In the genomic region with DNA sequence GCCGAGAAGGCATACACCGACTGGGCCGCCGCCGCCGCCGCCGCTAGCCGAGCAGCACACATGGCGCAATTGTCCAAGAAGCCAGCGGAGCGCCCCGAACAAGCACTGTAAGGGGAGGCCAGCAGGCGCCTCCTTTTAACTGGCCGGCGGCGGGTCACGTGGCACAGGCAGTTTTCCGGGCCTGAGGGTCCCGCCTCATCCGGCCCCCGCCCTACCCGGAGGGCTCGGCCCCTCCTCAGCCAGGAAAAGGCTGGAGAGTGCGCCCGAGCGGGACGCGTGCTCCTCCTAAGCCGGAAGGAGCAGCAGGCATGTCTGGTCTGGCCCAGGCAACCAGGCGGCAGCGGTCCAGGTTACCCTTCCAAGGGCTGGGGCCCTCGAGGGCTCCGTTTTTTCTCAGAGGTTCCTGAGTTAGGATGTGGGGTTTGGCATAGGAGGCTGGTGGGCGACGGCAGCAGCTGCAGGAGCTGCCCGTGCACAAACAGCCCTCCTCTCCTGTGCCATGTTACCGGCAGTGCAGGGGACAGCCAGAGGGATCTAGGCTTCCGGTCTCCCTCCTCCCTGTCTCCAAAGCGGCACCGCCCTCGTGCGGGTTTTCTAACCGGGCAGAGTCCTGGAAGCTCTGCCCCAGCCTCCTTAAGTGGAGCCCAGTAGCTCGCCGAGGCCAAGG, we compare ENCODE assay signal across 8 cellular contexts. TPM values are rescaled to one million over a fixed set of nuclear protein-coding genes. Genes with fewer than 3 reads are reported as not detected.
A peak's percentile ranks its signal among the peaks of the same experiment; 100 is the strongest.
DNase-seq lines count a peak whose midpoint lies in the region; ATAC-seq and TF ChIP-seq lines count a peak whose summit lies in the region.

A gene (minus strand): TSS at position 137 of the 667 bp plus-strand sequence. CDS start 75 bp downstream, at position 62.

- H3K36me3 ChIP-seq in fibroblast of lung (ENCODE audit: control insufficient read depth, insufficient read depth, low read length), result peaks cover 18% of the 10 kb centered on the region
- peaks cover 5 to 42% (median 22%) of the 10 kb centered on the region in 3 experiments for H3K36me3 ChIP-seq in naive thymus-derived CD4-positive, alpha-beta T cell (ENCODE audit: control insufficient read depth in 2 of 3, insufficient read depth in 3 of 3, low read length in 3 of 3)

- H3K9me3 Mint-ChIP-seq in activated T-helper 17 cell treated with anti-CD3 and anti-CD28 coated beads, Interleukin-2, amount 50 U/mL, for 72 hours, result no peaks in the 10 kb centered on the region
- H3K9me3 Mint-ChIP-seq in naive thymus-derived CD4-positive, alpha-beta T cell, result peaks cover 0 to 1% (median 0%) of the 10 kb centered on the region in 11 donors
- H3K9me3 Mint-ChIP-seq in stimulated activated naive B cell treated with anti-CD40 and anti-IgM and Interleukin-4, amounts not matched to agents 10 μg/mL and 1 μg/mL and 100 μg/mL, for 72 hours, result no peaks in the 10 kb centered on the region

- H3K4me1 Mint-ChIP-seq in activated T-helper 17 cell treated with anti-CD3 and anti-CD28 coated beads, Interleukin-2, amount 50 U/mL, for 72 hours, result peaks cover 7% of the 10 kb centered on the region
- peaks cover 14 to 43% (median 25%) of the 10 kb centered on the region in 7 donors for H3K4me1 Mint-ChIP-seq in naive thymus-derived CD4-positive, alpha-beta T cell
- H3K4me1 Mint-ChIP-seq in stimulated activated naive B cell treated with anti-CD40 and anti-IgM and Interleukin-4, amounts not matched to agents 10 μg/mL and 1 μg/mL and 100 μg/mL, for 72 hours, result peaks cover 21 to 39% of the 10 kb centered on the region in 2 donors

- peak within 1 kb of the TSS; percentile 69 to 84 (median 74) for H3K4me3 ChIP-seq in fibroblast of lung (replicated peaks in 1 of 4; ENCODE audit: control extremely low read depth in 1 of 4, insufficient read depth in 1 of 4, low read depth in 3 of 4, low read length in 4 of 4)
- H3K4me3 ChIP-seq in naive thymus-derived CD4-positive, alpha-beta T cell (ENCODE audit: low read length), result peak within 1 kb of the TSS; percentile 85

- peaks cover 24% of the 10 kb centered on the region for H3K79me2 ChIP-seq in fibroblast of lung (ENCODE audit: control insufficient read depth, insufficient read depth, low read length)

- ATAC-seq in GM21737 (IDR thresholded peaks at IDR 0.05; ENCODE audit: unreplicated experiment), result peak; percentile 77
- ATAC-seq in activated T-helper 17 cell treated with anti-CD3 and anti-CD28 coated beads, Interleukin-2, amount 50 U/mL, for 72 hours (replicated peaks), result peak; percentile 88
- ATAC-seq in naive thymus-derived CD4-positive, alpha-beta T cell, result peak; percentile 87
- ATAC-seq in stimulated activated naive B cell treated with anti-CD40 and anti-IgM and Interleukin-4, amounts not matched to agents 10 μg/mL and 1 μg/mL and 100 μg/mL, for 72 hours (replicated peaks), result peak; percentile 86 to 89

- H3K4me1 ChIP-seq in fibroblast of lung (ENCODE audit: control insufficient read depth, extremely low read depth, insufficient read depth, low read length), result peaks cover 19% of the 10 kb centered on the region
- H3K4me1 ChIP-seq in naive thymus-derived CD4-positive, alpha-beta T cell (ENCODE audit: control insufficient read depth in 2 of 2, insufficient read depth in 2 of 2, low read length in 2 of 2), result peaks cover 17% of the 10 kb centered on the region in 2 donors

- H3K9me3 ChIP-seq in fibroblast of lung (ENCODE audit: control insufficient read depth, insufficient read depth, low read depth, low read length), result no peaks in the 10 kb centered on the region
- no peaks in the 10 kb centered on the region for H3K9me3 ChIP-seq in naive thymus-derived CD4-positive, alpha-beta T cell (ENCODE audit: control insufficient read depth in 2 of 3, low read length in 3 of 3)

- no peak for TF ChIP-seq CTCF in RWPE1 (conservative IDR thresholded peaks at IDR 0.05; ENCODE audit: low read depth)
- TF ChIP-seq CTCF in fibroblast of lung (conservative IDR thresholded peaks at IDR 0.05 in 1 of 2, IDR thresholded peaks at IDR 0.05 in 1 of 2; ENCODE audit: low read depth in 1 of 2, low read length in 2 of 2), result no peak

- peak within 1 kb of the TSS; percentile 77 for H3K4me2 ChIP-seq in fibroblast of lung (ENCODE audit: extremely low read depth, insufficient read depth, low read length)

- peaks cover 89% of the 10 kb centered on the region for H3K36me3 Mint-ChIP-seq in activated T-helper 17 cell treated with anti-CD3 and anti-CD28 coated beads, Interleukin-2, amount 50 U/mL, for 72 hours (ENCODE audit: low read depth)
- peaks cover 3 to 38% (median 18%) of the 10 kb centered on the region in 5 donors for H3K36me3 Mint-ChIP-seq in naive thymus-derived CD4-positive, alpha-beta T cell
- H3K36me3 Mint-ChIP-seq in stimulated activated naive B cell treated with anti-CD40 and anti-IgM and Interleukin-4, amounts not matched to agents 10 μg/mL and 1 μg/mL and 100 μg/mL, for 72 hours, result peaks cover 50 to 51% of the 10 kb centered on the region in 2 donors

- CTCF ChIA-PET in RWPE1 (lab: Yijun Ruan, JAX), result no interaction called here
- CTCF ChIA-PET in naive thymus-derived CD4-positive, alpha-beta T cell (lab: Charles Lee), result interaction anchor here (1.2 to 2.6 kb wide), 3 partner anchors 16 to 91 kb away, joined by 3 to 12 read pairs (median 3); a partner anchor contains a TSS

- H3K27me3 Mint-ChIP-seq in activated T-helper 17 cell treated with anti-CD3 and anti-CD28 coated beads, Interleukin-2, amount 50 U/mL, for 72 hours, result no peaks in the 10 kb centered on the region
- H3K27me3 Mint-ChIP-seq in naive thymus-derived CD4-positive, alpha-beta T cell, result no peaks in the 10 kb centered on the region
- H3K27me3 Mint-ChIP-seq in stimulated activated naive B cell treated with anti-CD40 and anti-IgM and Interleukin-4, amounts not matched to agents 10 μg/mL and 1 μg/mL and 100 μg/mL, for 72 hours, result no peaks in the 10 kb centered on the region

- peak within 1 kb of the TSS; percentile 98 for H3K27ac Mint-ChIP-seq in activated T-helper 17 cell treated with anti-CD3 and anti-CD28 coated beads, Interleukin-2, amount 50 U/mL, for 72 hours
- peak within 1 kb of the TSS; percentile 92 to 98 (median 95) for H3K27ac Mint-ChIP-seq in naive thymus-derived CD4-positive, alpha-beta T cell
- H3K27ac Mint-ChIP-seq in stimulated activated naive B cell treated with anti-CD40 and anti-IgM and Interleukin-4, amounts not matched to agents 10 μg/mL and 1 μg/mL and 100 μg/mL, for 72 hours, result peak within 1 kb of the TSS; percentile 98

- peak within 1 kb of the TSS; percentile 78 for H3K9ac ChIP-seq in fibroblast of lung (ENCODE audit: insufficient read depth, low read length)

- no peaks in the 10 kb centered on the region for H3K27me3 ChIP-seq in fibroblast of lung (ENCODE audit: control insufficient read depth, insufficient read depth, low read length)
- H3K27me3 ChIP-seq in naive thymus-derived CD4-positive, alpha-beta T cell (ENCODE audit: control insufficient read depth in 2 of 2, insufficient read depth in 2 of 2, low read length in 2 of 2), result no peaks in the 10 kb centered on the region

- no peak within 1 kb of the TSS for H2AFZ ChIP-seq in fibroblast of lung (ENCODE audit: low read length)

- H4K20me1 ChIP-seq in fibroblast of lung (ENCODE audit: control insufficient read depth, extremely low read depth, insufficient read depth, low read length), result no peaks in the 10 kb centered on the region

- POLR2A ChIA-PET in RWPE1 (lab: Yijun Ruan, JAX; ENCODE audit: low non-redundant PET), result interaction anchor here (0.5 to 1.0 kb wide), 3 partner anchors 18 to 72 kb away, joined by 3 to 6 read pairs (median 4); a partner anchor contains a TSS
- POLR2A ChIA-PET in naive thymus-derived CD4-positive, alpha-beta T cell (lab: Charles Lee), result interaction anchor here (0.7 to 6.7 kb wide), 9 partner anchors 13 to 71 kb away, joined by 3 to 80 read pairs (median 4); a partner anchor contains a TSS

- intact Hi-C loops in naive thymus-derived CD4-positive, alpha-beta T cell (cut with micrococcal nuclease), result loop anchor here (1.0 to 5.0 kb wide), 5 partner anchors 18 to 112 kb away; a partner anchor contains a TSS

- DNase-seq in DMS79 (lab: John Stamatoyannopoulos, UW) (peak; percentile 80), Kasumi-1 (lab: John Stamatoyannopoulos, UW) (peak; percentile 86 to 93), RWPE1 (ENCODE audit: low spot score) (peak; percentile 91), fibroblast of lung (ENCODE audit: low read depth in 2 of 2) (peak; percentile 96)
- peak; percentile 45 to 89 (median 57) for DNase-seq in naive thymus-derived CD4-positive, alpha-beta T cell
- DNase-seq in stimulated activated naive B cell treated with anti-CD40 and anti-IgM and Interleukin-4, amounts not matched to agents 10 μg/mL and 1 μg/mL and 100 μg/mL, for 72 hours, result peak; percentile 81

- peak within 1 kb of the TSS; percentile 99 for H3K27ac ChIP-seq in RWPE1
- peak within 1 kb of the TSS; percentile 90 for H3K27ac ChIP-seq in fibroblast of lung (ENCODE audit: insufficient read depth, low read length)
- H3K27ac ChIP-seq in naive thymus-derived CD4-positive, alpha-beta T cell (ENCODE audit: low read depth, low read length), result peak within 1 kb of the TSS; percentile 81

- peak within 1 kb of the TSS; percentile 98 for H3K4me3 Mint-ChIP-seq in activated T-helper 17 cell treated with anti-CD3 and anti-CD28 coated beads, Interleukin-2, amount 50 U/mL, for 72 hours
- H3K4me3 Mint-ChIP-seq in naive thymus-derived CD4-positive, alpha-beta T cell, result peak within 1 kb of the TSS; percentile 88 to 99 (median 92)
- peak within 1 kb of the TSS; percentile 95 to 98 for H3K4me3 Mint-ChIP-seq in stimulated activated naive B cell treated with anti-CD40 and anti-IgM and Interleukin-4, amounts not matched to agents 10 μg/mL and 1 μg/mL and 100 μg/mL, for 72 hours

RNA-seq across cellular contexts. Expression of the gene that starts here (rescaled TPM):
- 100 to 1,000 TPM; 133 to 221 TPM for total RNA-seq in activated T-helper 17 cell treated with anti-CD3 and anti-CD28 coated beads, Interleukin-2, amount 50 U/mL, for 72 hours
- total RNA-seq in fibroblast of lung, result 447 and 456 TPM in 2 replicates
- polyA plus RNA-seq in fibroblast of lung, result 227 and 428 TPM in 2 replicates
- polyA plus RNA-seq in fibroblast of lung (2012), result 398 and 683 TPM in 2 replicates
- polyA minus RNA-seq in fibroblast of lung (ENCODE audit: low replicate concordance), result 235 and 280 TPM in 2 replicates
- total RNA-seq in naive thymus-derived CD4-positive, alpha-beta T cell, result 100 to 1,000 TPM in 2 of 5 experiments, 10 to 100 TPM in 3; 56.9 to 201 (median 86.9) TPM
- polyA plus RNA-seq in naive thymus-derived CD4-positive, alpha-beta T cell, result 100 to 1,000 TPM; 154 to 157 TPM

Comparison
In these comparisons a context has a peak if more than half of its experiments do, and no peak if none do; other contexts are left out.
1. Peak in every context shown above with its lines: DNase-seq, ATAC-seq, H3K4me3 ChIP-seq and H3K27ac ChIP-seq.